Comparison of ENCODE assay signal across 8 cellular contexts in the genomic region with DNA sequence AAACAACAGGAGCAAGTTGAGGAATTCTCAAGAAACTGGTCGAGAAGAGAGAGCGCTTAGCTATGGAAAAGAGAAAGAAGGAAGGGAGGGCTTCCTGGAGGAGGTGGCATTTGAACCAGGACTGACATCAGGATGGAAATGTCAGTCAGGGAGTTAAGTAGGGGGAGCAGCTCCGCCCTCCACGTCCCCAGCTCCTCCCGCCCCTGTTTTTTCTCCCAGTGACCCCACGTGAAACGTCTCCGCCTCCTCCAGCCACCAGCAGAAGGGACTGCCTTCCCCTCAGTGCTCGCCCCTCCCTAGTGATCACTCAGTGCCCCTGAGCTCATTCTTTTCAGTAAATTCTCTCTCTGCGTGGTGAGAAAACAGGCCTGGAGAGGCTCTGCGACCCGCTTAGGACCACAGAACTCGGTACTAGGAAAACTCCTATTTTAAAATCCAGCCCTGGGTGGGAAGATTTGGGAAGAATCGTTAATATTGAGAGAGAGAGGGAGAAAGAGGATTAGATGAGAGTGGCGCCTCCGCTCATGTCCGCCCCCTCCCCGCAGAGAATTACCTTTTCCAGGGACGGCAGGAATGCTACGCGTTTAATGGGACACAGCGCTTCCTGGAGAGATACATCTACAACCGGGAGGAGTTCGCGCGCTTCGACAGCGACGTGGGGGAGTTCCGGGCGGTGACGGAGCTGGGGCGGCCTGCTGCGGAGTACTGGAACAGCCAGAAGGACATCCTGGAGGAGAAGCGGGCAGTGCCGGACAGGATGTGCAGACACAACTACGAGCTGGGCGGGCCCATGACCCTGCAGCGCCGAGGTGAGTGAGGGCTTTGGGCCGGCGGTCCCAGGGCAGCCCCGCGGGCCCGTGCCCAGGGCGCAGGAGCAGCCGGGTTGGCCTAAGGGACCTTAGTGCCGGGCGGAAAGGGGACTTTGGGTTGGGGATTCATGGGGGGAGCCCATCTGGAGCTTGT. TPM values are rescaled to one million over a fixed set of nuclear protein-coding genes. Genes with fewer than 3 reads are reported as not detected.
A peak's percentile ranks its signal among the peaks of the same experiment; 100 is the strongest.
DNase-seq lines count a peak whose midpoint lies in the region; ATAC-seq and TF ChIP-seq lines count a peak whose summit lies in the region.

No MANE protein-coding gene starts in this region.

- ATAC-seq in GM19397 (IDR thresholded peaks at IDR 0.05; ENCODE audit: unreplicated experiment) = no peak

- H3K27ac ChIP-seq in HEK293 (ENCODE audit: extremely low read depth, low read depth, low read length) = peak overlapping the region; percentile 55; the same call in 1 of the 2 replicates
- H3K27ac ChIP-seq in iPS DF 6.9 (ENCODE audit: low read length) = no peak overlapping the region

- WGBS in iPS DF 6.9 (ENCODE audit: insufficient coverage, insufficient read length) = no CpG with 5 or more reads among the region's 49 CpGs

- H3K4me1 ChIP-seq in HEK293 (ENCODE audit: control insufficient read depth, insufficient read depth, low read length) (peaks cover 5% of the 10 kb centered on the region), iPS DF 6.9 (ENCODE audit: control insufficient read depth, insufficient read depth, low read length) (no peaks in the 10 kb centered on the region)

- H3K4me3 ChIP-seq in HEK293 (ENCODE audit: low read depth, low read length) (peak overlapping the region; percentile 62), astrocyte of the spinal cord (ENCODE audit: low read depth, low read length) (peak overlapping the region; percentile 24), iPS DF 6.9 (ENCODE audit: low read length) (peak overlapping the region; percentile 44)

- H3K36me3 ChIP-seq in HEK293 (ENCODE audit: control insufficient read depth in 2 of 2, insufficient read depth in 1 of 2, low read length in 2 of 2) (peaks cover 0 to 12% of the 10 kb centered on the region in 2 experiments; a peak in 1 of 3 replicates), iPS DF 6.9 (ENCODE audit: control insufficient read depth, insufficient read depth, low read length) (no peaks in the 10 kb centered on the region)

- DNase-seq in astrocyte of the spinal cord (ENCODE audit: low read depth, low spot score) (peak; percentile 12), iPS DF 6.9 (ENCODE audit: low read depth, low spot score) (peak; percentile 70), renal cortical epithelial cell (ENCODE audit: low read depth) (peak; percentile 56), NAMALWA (ENCODE audit: low spot score) (no peak), NOMO-1 treated with DMSO at 0.1 percent for 48 hours (lab: John Stamatoyannopoulos, UW; ENCODE audit: unreplicated experiment) (no peak)
- DNase-seq in NK-92 treated with Interleukin-12 subunit alpha and Interleukin-12 subunit beta, amount 100 ng/mL, for 24 hours (lab: John Stamatoyannopoulos, UW) = no peak

- in situ Hi-C loops in astrocyte of the spinal cord (cut with HindIII; ENCODE audit: low sequenced_read_pairs) = no loop called here

- H3K27me3 ChIP-seq in iPS DF 6.9 (ENCODE audit: control insufficient read depth, insufficient read depth, low read length) = no peaks in the 10 kb centered on the region

- H3K9me3 ChIP-seq in HEK293 (ENCODE audit: control insufficient read depth, insufficient read depth, low read depth, low read length) (no peaks in the 10 kb centered on the region), iPS DF 6.9 (ENCODE audit: control insufficient read depth, insufficient read depth, low read length) (no peaks in the 10 kb centered on the region)

- CTCF ChIA-PET in HEK293 (lab: Yijun Ruan, JAX) = interaction anchor here (0.8 to 5.0 kb wide), 6 partner anchors 9 to 96 kb away, joined by 3 to 37 read pairs (median 6); no protein-coding TSS in a partner anchor

- TF ChIP-seq CTCF in HEK293 (tag by site-specific recombination; IDR thresholded peaks at IDR 0.05) = no peak; the same call in 1 of the 2 replicates
- TF ChIP-seq CTCF in astrocyte of the spinal cord (IDR thresholded peaks at IDR 0.05; ENCODE audit: low read depth, low read length) = no peak

- POLR2A ChIA-PET in HEK293 (lab: Yijun Ruan, JAX) = interaction anchor here (0.7 to 2.6 kb wide), 14 partner anchors 10 to 345 kb away, joined by 3 to 18 read pairs (median 3); a partner anchor contains a TSS

TF ChIP-seq in HEK293, 187 proteins besides CTCF, POLR2A, EP300 and RAD21 (continues in another document):
- TF ChIP-seq ZNF146 (tag by site-specific recombination; IDR thresholded peaks at IDR 0.05) (no peak), ZNF157 (tag by site-specific recombination; IDR thresholded peaks at IDR 0.05) (no peak), IKZF3 (tag by site-specific recombination; IDR thresholded peaks at IDR 0.05) (peak; percentile 70), WT1 (tag by site-specific recombination; IDR thresholded peaks at IDR 0.05) (peak; percentile 64), ZNF571 (tag by site-specific recombination; IDR thresholded peaks at IDR 0.05) (no peak), PRDM1 (tag by site-specific recombination; IDR thresholded peaks at IDR 0.05) (no peak), GLI4 (tag by site-specific recombination; IDR thresholded peaks at IDR 0.05) (no peak; the same call in 1 of the 2 replicates), GLIS2 (tag by site-specific recombination; IDR thresholded peaks at IDR 0.05) (peak; percentile 72; the same call in 1 of the 2 replicates), ZNF404 (tag by site-specific recombination; IDR thresholded peaks at IDR 0.05) (no peak), KLF10 (tag by site-specific recombination; IDR thresholded peaks at IDR 0.05) (0 out of 2 replicates have a peak, but pooled peaks have one; percentile 13), EGR2 (tag by site-specific recombination; IDR thresholded peaks at IDR 0.05; ENCODE audit: low read depth) (peak; percentile 59), ZBTB20 (tag by site-specific recombination; IDR thresholded peaks at IDR 0.05) (peak; percentile 47; the same call in 1 of the 2 replicates), ZNF112 (tag by site-specific recombination; IDR thresholded peaks at IDR 0.05) (no peak)
- TF ChIP-seq, protein P1, sequence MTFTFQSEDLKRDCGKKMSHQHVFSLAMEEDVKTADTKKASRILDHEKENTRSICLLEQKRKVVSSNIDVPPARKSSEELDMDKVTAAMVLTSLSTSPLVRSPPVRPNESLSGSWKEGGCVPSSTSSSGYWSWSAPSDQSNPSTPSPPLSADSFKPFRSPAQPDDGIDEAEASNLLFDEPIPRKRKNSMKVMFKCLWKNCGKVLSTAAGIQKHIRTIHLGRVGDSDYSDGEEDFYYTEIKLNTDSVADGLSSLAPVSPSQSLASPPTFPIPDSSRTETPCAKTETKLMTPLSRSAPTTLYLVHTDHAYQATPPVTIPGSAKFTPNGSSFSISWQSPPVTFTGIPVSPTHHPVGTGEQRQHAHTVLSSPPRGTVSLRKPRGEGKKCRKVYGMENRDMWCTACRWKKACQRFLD (tag by site-specific recombination; IDR thresholded peaks at IDR 0.05) = no peak
- TF ChIP-seq, protein P2, sequence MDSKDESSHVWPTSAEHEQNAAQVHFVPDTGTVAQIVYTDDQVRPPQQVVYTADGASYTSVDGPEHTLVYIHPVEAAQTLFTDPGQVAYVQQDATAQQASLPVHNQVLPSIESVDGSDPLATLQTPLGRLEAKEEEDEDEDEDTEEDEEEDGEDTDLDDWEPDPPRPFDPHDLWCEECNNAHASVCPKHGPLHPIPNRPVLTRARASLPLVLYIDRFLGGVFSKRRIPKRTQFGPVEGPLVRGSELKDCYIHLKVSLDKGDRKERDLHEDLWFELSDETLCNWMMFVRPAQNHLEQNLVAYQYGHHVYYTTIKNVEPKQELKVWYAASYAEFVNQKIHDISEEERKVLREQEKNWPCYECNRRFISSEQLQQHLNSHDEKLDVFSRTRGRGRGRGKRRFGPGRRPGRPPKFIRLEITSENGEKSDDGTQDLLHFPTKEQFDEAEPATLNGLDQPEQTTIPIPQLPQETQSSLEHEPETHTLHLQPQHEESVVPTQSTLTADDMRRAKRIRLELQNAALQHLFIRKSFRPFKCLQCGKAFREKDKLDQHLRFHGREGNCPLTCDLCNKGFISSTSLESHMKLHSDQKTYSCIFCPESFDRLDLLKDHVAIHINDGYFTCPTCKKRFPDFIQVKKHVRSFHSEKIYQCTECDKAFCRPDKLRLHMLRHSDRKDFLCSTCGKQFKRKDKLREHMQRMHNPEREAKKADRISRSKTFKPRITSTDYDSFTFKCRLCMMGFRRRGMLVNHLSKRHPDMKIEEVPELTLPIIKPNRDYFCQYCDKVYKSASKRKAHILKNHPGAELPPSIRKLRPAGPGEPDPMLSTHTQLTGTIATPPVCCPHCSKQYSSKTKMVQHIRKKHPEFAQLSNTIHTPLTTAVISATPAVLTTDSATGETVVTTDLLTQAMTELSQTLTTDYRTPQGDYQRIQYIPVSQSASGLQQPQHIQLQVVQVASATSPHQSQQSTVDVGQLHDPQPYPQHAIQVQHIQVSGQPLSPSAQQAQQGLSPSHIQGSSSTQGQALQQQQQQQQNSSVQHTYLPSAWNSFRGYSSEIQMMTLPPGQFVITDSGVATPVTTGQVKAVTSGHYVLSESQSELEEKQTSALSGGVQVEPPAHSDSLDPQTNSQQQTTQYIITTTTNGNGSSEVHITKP (tag by site-specific recombination; IDR thresholded peaks at IDR 0.05) = peak; percentile 54
- TF ChIP-seq, protein P3, sequence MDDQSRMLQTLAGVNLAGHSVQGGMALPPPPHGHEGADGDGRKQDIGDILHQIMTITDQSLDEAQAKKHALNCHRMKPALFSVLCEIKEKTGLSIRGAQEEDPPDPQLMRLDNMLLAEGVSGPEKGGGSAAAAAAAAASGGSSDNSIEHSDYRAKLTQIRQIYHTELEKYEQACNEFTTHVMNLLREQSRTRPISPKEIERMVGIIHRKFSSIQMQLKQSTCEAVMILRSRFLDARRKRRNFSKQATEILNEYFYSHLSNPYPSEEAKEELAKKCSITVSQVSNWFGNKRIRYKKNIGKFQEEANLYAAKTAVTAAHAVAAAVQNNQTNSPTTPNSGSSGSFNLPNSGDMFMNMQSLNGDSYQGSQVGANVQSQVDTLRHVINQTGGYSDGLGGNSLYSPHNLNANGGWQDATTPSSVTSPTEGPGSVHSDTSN (CRISPR knock-in tag; IDR thresholded peaks at IDR 0.05) = no peak; the same call in 1 of the 2 replicates
- TF ChIP-seq, protein P4, sequence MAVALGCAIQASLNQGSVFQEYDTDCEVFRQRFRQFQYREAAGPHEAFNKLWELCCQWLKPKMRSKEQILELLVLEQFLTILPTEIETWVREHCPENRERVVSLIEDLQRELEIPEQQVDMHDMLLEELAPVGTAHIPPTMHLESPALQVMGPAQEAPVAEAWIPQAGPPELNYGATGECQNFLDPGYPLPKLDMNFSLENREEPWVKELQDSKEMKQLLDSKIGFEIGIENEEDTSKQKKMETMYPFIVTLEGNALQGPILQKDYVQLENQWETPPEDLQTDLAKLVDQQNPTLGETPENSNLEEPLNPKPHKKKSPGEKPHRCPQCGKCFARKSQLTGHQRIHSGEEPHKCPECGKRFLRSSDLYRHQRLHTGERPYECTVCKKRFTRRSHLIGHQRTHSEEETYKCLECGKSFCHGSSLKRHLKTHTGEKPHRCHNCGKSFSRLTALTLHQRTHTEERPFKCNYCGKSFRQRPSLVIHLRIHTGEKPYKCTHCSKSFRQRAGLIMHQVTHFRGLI (tag by site-specific recombination; IDR thresholded peaks at IDR 0.05) = no peak

RNA-seq across cellular contexts. Expression of a gene that starts 4.6 kb away (rescaled TPM):
- 12.2 and 25.7 TPM in 2 replicates for total RNA-seq in renal cortical epithelial cell

RNA-seq across cellular contexts. Expression of a gene that starts 7.0 kb away (rescaled TPM):
- 7.0 and 9.7 TPM in 2 replicates for total RNA-seq in renal cortical epithelial cell

Comparison
In these comparisons a context has a peak if more than half of its experiments do, and no peak if none do; other contexts are left out.
1. DNase-seq: peak in astrocyte of the spinal cord (single experiment), iPS DF 6.9 (single experiment) and renal cortical epithelial cell (single experiment); none in NAMALWA (single experiment), NK-92 treated with Interleukin-12 subunit alpha and Interleukin-12 subunit beta, amount 100 ng/mL, for 24 hours (single experiment) and NOMO-1 treated with DMSO at 0.1 percent for 48 hours (single experiment).
2. Peak in every context shown above with its lines, with median percentiles within 50 percentile points of each other: H3K4me3 ChIP-seq.